Comparison of ENCODE assay signal across 38 cellular contexts in the genomic region with DNA sequence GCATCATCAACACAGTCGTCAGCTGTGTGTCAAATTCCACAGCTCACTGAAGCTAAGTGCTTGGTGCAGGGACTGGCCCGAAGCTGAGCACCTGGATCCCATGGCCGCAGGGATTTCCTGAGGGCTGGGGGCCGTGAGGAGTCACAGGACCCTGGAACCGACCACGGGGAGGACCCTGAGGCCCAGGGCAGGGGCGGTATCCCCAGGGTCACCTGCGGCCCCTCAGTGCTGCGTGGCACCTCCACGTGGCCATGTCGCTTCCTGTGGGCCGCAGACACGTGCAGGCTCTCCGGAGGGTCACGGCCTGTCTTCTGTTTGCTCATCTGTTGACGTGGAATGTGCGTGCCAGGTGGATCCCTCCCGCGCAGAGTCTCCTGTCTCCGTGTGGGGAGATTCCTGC. TPM values are rescaled to one million over a fixed set of nuclear protein-coding genes. Genes with fewer than 3 reads are reported as not detected.
"Had no signal": no experiment of that assay in that cellular context is flagged by ENCODE, and none has a peak within 500 bp of the region (broad histone marks: within the 10 kb centered on the region; RNA-seq: fewer than 3 reads in every experiment).

No MANE protein-coding gene starts in this region.

- H3K27me3 ChIP-seq: MG63 had no signal

- H3K9me3 ChIP-seq: MG63 had no signal

- H3K36me3 ChIP-seq: MG63 had no signal

- H3K4me3 ChIP-seq: MG63 had no signal

- DNase-seq: Karpas-422, Kasumi-1, MG63, MM.1S, MV-4-11, NCI-H1048, NCI-H1092, NCI-H1092 treated with DMSO at 0.1 percent for 48 hours, NCI-H1105, NCI-H1105 treated with DMSO at 0.1 percent for 48 hours, NCI-H1417, NCI-H1417 treated with DMSO at 0.1 percent for 48 hours, NCI-H1436, NCI-H1436 treated with DMSO at 0.1 percent for 48 hours, NCI-H146, NCI-H1694, NCI-H1694 treated with DMSO at 0.1 percent for 48 hours, NCI-H187, NCI-H187 treated with DMSO at 0.1 percent for 48 hours, NCI-H1930, NCI-H2029, NCI-H2029 treated with DMSO at 0.1 percent for 48 hours, NCI-H2081, NCI-H2081 treated with DMSO at 0.1 percent for 48 hours, NCI-H2107, NCI-H2171, NCI-H2171 treated with DMSO at 0.1 percent for 48 hours, NCI-H2227 treated with DMSO at 0.1 percent for 48 hours, NCI-H226, NCI-H345, NCI-H446, NCI-H446 treated with DMSO at 0.1 percent for 48 hours, NCI-H510A, NCI-H510A treated with DMSO at 0.1 percent for 48 hours had no signal

RNA-seq across cellular contexts. Expression of gene NKX6-2, which starts 53.4 kb away (rescaled TPM):
- total RNA-seq: LHCN-M2, M059J, MCF 10A, NCI-H460 had no signal
